ENCODE assay signal across 8 cellular contexts in genomic region chr1:59150537-59151386, GRCh38.
DNase-seq lines count a peak whose midpoint lies in the region; TF ChIP-seq lines count a peak whose summit lies in the region.

No MANE protein-coding gene starts in this region.

- H3K27me3 Mint-ChIP-seq in activated CD4-positive, alpha-beta T cell treated with anti-CD3 and anti-CD28 coated beads, Interleukin-2, amount 10 ng/mL, durations not matched to agents 24 days and 14 days: no peaks in the 10 kb centered on the region
- H3K27me3 Mint-ChIP-seq in CD4-positive, alpha-beta memory T cell: no peaks in the 10 kb centered on the region

- no peaks in the 10 kb centered on the region for H3K36me3 Mint-ChIP-seq in activated CD4-positive, alpha-beta T cell treated with anti-CD3 and anti-CD28 coated beads, Interleukin-2, amount 10 ng/mL, durations not matched to agents 24 days and 14 days (ENCODE audit: low read depth)
- no peaks in the 10 kb centered on the region for H3K36me3 Mint-ChIP-seq in CD4-positive, alpha-beta memory T cell

- H3K27ac ChIP-seq in brain microvascular endothelial cell: peak overlapping the region; percentile 59
- no peak overlapping the region for H3K27ac ChIP-seq in CD4-positive, alpha-beta memory T cell (ENCODE audit: low read depth, low read length)

- CTCF ChIA-PET in CD4-positive, alpha-beta memory T cell (lab: Charles Lee; ENCODE audit: partially characterized antibody): no interaction called here

- DNase-seq in activated CD4-positive, alpha-beta T cell treated with anti-CD3 and anti-CD28 coated beads, Interleukin-2, amount 10 ng/mL, durations not matched to agents 24 days and 14 days: peak; percentile 81
- no peak for DNase-seq in activated CD4-positive, alpha-beta T cell treated with anti-CD3 and anti-CD28 coated beads for 4 hours
- DNase-seq in HFF-Myc (ENCODE audit: extremely low read depth, low read depth) (peak; percentile 98), NCI-H2171 treated with DMSO at 0.1 percent for 48 hours (lab: John Stamatoyannopoulos, UW) (peak; percentile 93), brain microvascular endothelial cell (peak; percentile 94), left kidney (ENCODE audit: low read depth, low spot score) (peak; percentile 72), stromal cell of bone marrow (ENCODE audit: low read depth) (peak; percentile 99)
- DNase-seq in CD4-positive, alpha-beta memory T cell: no peak

- TF ChIP-seq CTCF in HFF-Myc (IDR thresholded peaks at IDR 0.05; ENCODE audit: low read depth, low read length, missing control alignments): no peak
- TF ChIP-seq CTCF in brain microvascular endothelial cell (IDR thresholded peaks at IDR 0.05; ENCODE audit: low read depth, low read length, missing control alignments): peak; percentile 6

- H3K27ac Mint-ChIP-seq in activated CD4-positive, alpha-beta T cell treated with anti-CD3 and anti-CD28 coated beads, Interleukin-2, amount 10 ng/mL, durations not matched to agents 24 days and 14 days: peak overlapping the region; percentile 51
- H3K27ac Mint-ChIP-seq in CD4-positive, alpha-beta memory T cell: peak overlapping the region in 3 of 7 donors; percentile 17 to 48 (median 20)

- in situ Hi-C loops in brain microvascular endothelial cell (cut with HindIII; ENCODE audit: low pct_ligation_motif_present, low sequenced_read_pairs): no loop called here

- no peaks in the 10 kb centered on the region for H3K9me3 ChIP-seq in CD4-positive, alpha-beta memory T cell (ENCODE audit: control insufficient read depth in 1 of 2, low read length in 2 of 2)

- peaks cover 14% of the 10 kb centered on the region for H3K4me1 ChIP-seq in CD4-positive, alpha-beta memory T cell (ENCODE audit: insufficient read depth, low read length)

- no peaks in the 10 kb centered on the region for H3K9me3 Mint-ChIP-seq in activated CD4-positive, alpha-beta T cell treated with anti-CD3 and anti-CD28 coated beads, Interleukin-2, amount 10 ng/mL, durations not matched to agents 24 days and 14 days
- H3K9me3 Mint-ChIP-seq in CD4-positive, alpha-beta memory T cell: no peaks in the 10 kb centered on the region

- H3K4me3 Mint-ChIP-seq in activated CD4-positive, alpha-beta T cell treated with anti-CD3 and anti-CD28 coated beads, Interleukin-2, amount 10 ng/mL, durations not matched to agents 24 days and 14 days: peak overlapping the region; percentile 35
- H3K4me3 Mint-ChIP-seq in CD4-positive, alpha-beta memory T cell: peak overlapping the region in 3 of 8 donors; percentile 32 to 48 (median 43)

- H3K36me3 ChIP-seq in brain microvascular endothelial cell (replicated peaks): no peaks in the 10 kb centered on the region
- H3K36me3 ChIP-seq in CD4-positive, alpha-beta memory T cell (ENCODE audit: insufficient read depth, low read length): no peaks in the 10 kb centered on the region

- H3K4me3 ChIP-seq in HFF-Myc (replicated peaks; ENCODE audit: low read depth, low read length): no peak overlapping the region; the same call in 1 of the 2 replicates
- H3K4me3 ChIP-seq in brain microvascular endothelial cell (ENCODE audit: low read depth, low read length): no peak overlapping the region
- no peak overlapping the region for H3K4me3 ChIP-seq in CD4-positive, alpha-beta memory T cell (ENCODE audit: low read length in 2 of 2)

- H3K27me3 ChIP-seq in brain microvascular endothelial cell (replicated peaks): no peaks in the 10 kb centered on the region
- no peaks in the 10 kb centered on the region for H3K27me3 ChIP-seq in CD4-positive, alpha-beta memory T cell (ENCODE audit: insufficient read depth, low read length)

- intact Hi-C loops in activated CD4-positive, alpha-beta T cell treated with anti-CD3 and anti-CD28 coated beads, Interleukin-2, amount 10 ng/mL, durations not matched to agents 24 days and 14 days (cut with micrococcal nuclease): loop anchor here (1.0 to 5.0 kb wide), 3 partner anchors 7 to 547 kb away; no protein-coding TSS in a partner anchor
- intact Hi-C loops in CD4-positive, alpha-beta memory T cell (cut with micrococcal nuclease): no loop called here

- peaks cover 33% of the 10 kb centered on the region for H3K4me1 Mint-ChIP-seq in activated CD4-positive, alpha-beta T cell treated with anti-CD3 and anti-CD28 coated beads, Interleukin-2, amount 10 ng/mL, durations not matched to agents 24 days and 14 days
- peaks cover 9 to 24% (median 13%) of the 10 kb centered on the region in 4 donors for H3K4me1 Mint-ChIP-seq in CD4-positive, alpha-beta memory T cell

- POLR2A ChIA-PET in CD4-positive, alpha-beta memory T cell (lab: Charles Lee; ENCODE audit: partially characterized antibody): no interaction called here

Comparison
In these comparisons a context has a peak if more than half of its experiments do, and no peak if none do; other contexts are left out.
1. DNase-seq: peak in activated CD4-positive, alpha-beta T cell treated with anti-CD3 and anti-CD28 coated beads, Interleukin-2, amount 10 ng/mL, durations not matched to agents 24 days and 14 days (single experiment), HFF-Myc (single experiment), NCI-H2171 treated with DMSO at 0.1 percent for 48 hours (single experiment), brain microvascular endothelial cell (single experiment), left kidney (single experiment) and stromal cell of bone marrow (single experiment); none in activated CD4-positive, alpha-beta T cell treated with anti-CD3 and anti-CD28 coated beads for 4 hours (0 of 2) and CD4-positive, alpha-beta memory T cell (0 of 5).